ENCODE assay signal across 22 cellular contexts in genomic region chr1:204274441-204274840, GRCh38.
DNase-seq lines count a peak whose midpoint lies in the region; FAIRE-seq and TF ChIP-seq lines count a peak whose summit lies in the region.
"Had no signal": no experiment of that assay in that cellular context is flagged by ENCODE, and none has a peak within 500 bp of the region (broad histone marks: within the 10 kb centered on the region; RNA-seq: fewer than 3 reads in every experiment).

No MANE protein-coding gene starts in this region.

- H3K27me3 ChIP-seq in brain microvascular endothelial cell (replicated peaks) = peaks cover 24% of the 10 kb centered on the region

- in situ Hi-C loops in astrocyte of the cerebellum (cut with HindIII; ENCODE audit: low sequenced_read_pairs) (no loop called here), brain microvascular endothelial cell (cut with HindIII; ENCODE audit: low pct_ligation_motif_present, low sequenced_read_pairs) (no loop called here), G401 (cut with HindIII; ENCODE audit: low sequenced_read_pairs) (no loop called here)

- no peaks in the 10 kb centered on the region for H3K36me3 ChIP-seq in brain microvascular endothelial cell (replicated peaks)

- TF ChIP-seq CTCF in astrocyte of the cerebellum (IDR thresholded peaks at IDR 0.05; ENCODE audit: low read depth, low read length, missing control alignments) (no peak), brain microvascular endothelial cell (IDR thresholded peaks at IDR 0.05; ENCODE audit: low read depth, low read length, missing control alignments) (no peak)

- H3K27ac ChIP-seq in temporal lobe (ENCODE audit: low read depth, low read length) = peak overlapping the region; percentile 12
- no peak overlapping the region for H3K27ac ChIP-seq in brain microvascular endothelial cell
- H3K27ac ChIP-seq: RWPE1 had no signal

- TF ChIP-seq POLR2A in GM12891 (IDR thresholded peaks at IDR 0.05; ENCODE audit: low read depth, low read length) = no peak

- H3K4me3 ChIP-seq in astrocyte of the cerebellum (ENCODE audit: low read depth, low read length) (no peak overlapping the region), brain microvascular endothelial cell (ENCODE audit: low read depth, low read length) (no peak overlapping the region)

- DNase-seq in GM04504 (ENCODE audit: low read depth) = peak; percentile 32
- DNase-seq in astrocyte of the cerebellum (ENCODE audit: low read depth) = peak; percentile 26
- peak; percentile 65 for DNase-seq in hepatic stellate cell (ENCODE audit: low spot score)
- DNase-seq in brain microvascular endothelial cell = no peak
- no peak for DNase-seq in GM12891 (ENCODE audit: insufficient read length, low spot score)
- DNase-seq in G401 (ENCODE audit: low spot score) = no peak
- DNase-seq: COR-L47, DMS 273 treated with DMSO at 0.1 percent for 48 hours, DND-41, MM.1S, NCI-H1092, NCI-H1436 treated with DMSO at 0.1 percent for 48 hours, NCI-H2029, NCI-H345, NCI-H524 treated with DMSO at 0.1 percent for 48 hours, PC-3, SIG-M5 had no signal

- no peak for FAIRE-seq in GM12891 (lab: Jason Lieb, UNC)
- FAIRE-seq: G401.6, GM19239, H1 had no signal

TF ChIP-seq in GM12891, 5 proteins besides CTCF, POLR2A, EP300 and RAD21:
- TF ChIP-seq POU2F2 (IDR thresholded peaks at IDR 0.05; ENCODE audit: low read depth, low read length) (no peak), POLR2AphosphoS5 (IDR thresholded peaks at IDR 0.05; ENCODE audit: low read depth, low read length) (no peak), SPI1 (IDR thresholded peaks at IDR 0.05; ENCODE audit: low read depth, low read length) (no peak), PAX5 (IDR thresholded peaks at IDR 0.05; ENCODE audit: insufficient read depth, low read length, severe bottlenecking) (no peak), TAF1 (IDR thresholded peaks at IDR 0.05; ENCODE audit: low read depth, low read length) (no peak)

Comparison
In these comparisons a context has a peak if more than half of its experiments do, and no peak if none do; other contexts are left out.
1. DNase-seq: peak in GM04504 (single experiment), astrocyte of the cerebellum (single experiment) and hepatic stellate cell (single experiment); none in brain microvascular endothelial cell (single experiment), GM12891 (single experiment) and G401 (single experiment).